Comparison of ENCODE assay signal across 18 cellular contexts in the genomic region with DNA sequence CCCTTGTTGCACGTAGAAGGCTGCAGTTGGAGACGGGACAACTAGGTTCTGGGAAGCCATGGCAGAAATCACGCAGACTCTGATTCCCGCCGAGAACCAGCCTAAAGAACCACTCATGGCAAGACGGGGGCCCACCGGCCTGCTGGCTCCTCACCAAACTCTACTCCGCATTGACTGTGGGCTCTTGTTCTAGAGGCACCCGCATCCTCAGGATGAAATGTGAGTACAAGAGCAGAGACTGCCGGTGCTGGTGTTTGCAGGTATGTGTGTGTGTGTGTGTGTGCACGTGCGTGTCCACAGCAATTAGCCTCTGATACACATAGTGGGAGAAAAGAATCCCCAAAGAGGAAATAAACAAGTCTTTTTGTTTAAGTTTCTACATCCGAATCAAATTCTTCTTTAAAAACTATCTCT. TPM values are rescaled to one million over a fixed set of nuclear protein-coding genes. Genes with fewer than 3 reads are reported as not detected.
DNase-seq lines count a peak whose midpoint lies in the region; ATAC-seq and TF ChIP-seq lines count a peak whose summit lies in the region.
"Had no signal": no experiment of that assay in that cellular context is flagged by ENCODE, and none has a peak within 500 bp of the region (broad histone marks: within the 10 kb centered on the region; RNA-seq: fewer than 3 reads in every experiment).

No MANE protein-coding gene starts in this region.

- peaks cover 9 to 19% (median 14%) of the 10 kb centered on the region in 4 donors for H3K4me1 Mint-ChIP-seq in naive thymus-derived CD8-positive, alpha-beta T cell

- H3K9ac ChIP-seq in SK-N-MC (ENCODE audit: insufficient read length) = no peak overlapping the region
- H3K9ac ChIP-seq in mesendoderm (ENCODE audit: low read length) = no peak overlapping the region

- H3K79me2 ChIP-seq in mesendoderm (ENCODE audit: control insufficient read depth, insufficient read depth, low read length) = no peaks in the 10 kb centered on the region

- DNase-seq in Right ventricle myocardium inferior (ENCODE audit: missing footprints) = peak; percentile 62
- no peak for DNase-seq in left ventricle myocardium inferior
- no peak for DNase-seq in SK-N-MC (ENCODE audit: low read depth, low spot score)
- DNase-seq in mesendoderm = peak; percentile 40
- DNase-seq in naive thymus-derived CD8-positive, alpha-beta T cell = no peak
- DNase-seq: C1 segment of cervical spinal cord; CD8-positive, alpha-beta memory T cell; GDM1; KG1; NCI-H187 treated with DMSO at 0.1 percent for 48 hours; NCI-H2171; NCI-H526; OCI-M1; SHP77; T-helper 1 cell had no signal

- no peak overlapping the region for H2BK15ac ChIP-seq in mesendoderm (replicated peaks; ENCODE audit: low read depth)

- H4K8ac ChIP-seq in mesendoderm (ENCODE audit: low read depth, low read length) = no peak overlapping the region

- no peak overlapping the region for H3K18ac ChIP-seq in mesendoderm (ENCODE audit: low read length)

- H3K27ac ChIP-seq in left ventricle myocardium inferior (replicated peaks) (no peak overlapping the region), SK-N-MC (peak overlapping the region; percentile 48; the same call in 1 of the 2 replicates), mesendoderm (ENCODE audit: low read depth, low read length) (no peak overlapping the region)

- no peak for ATAC-seq in Right ventricle myocardium inferior
- no peak for ATAC-seq in naive thymus-derived CD8-positive, alpha-beta T cell
- no peak for ATAC-seq in GM18858 (IDR thresholded peaks at IDR 0.05; ENCODE audit: unreplicated experiment)
- ATAC-seq in HG02870 (IDR thresholded peaks at IDR 0.05; ENCODE audit: unreplicated experiment) = no peak
- ATAC-seq: SK-N-SH treated with all-trans-retinoic acid at 6 μM for 48 hours had no signal

- H3K4me3 Mint-ChIP-seq in naive thymus-derived CD8-positive, alpha-beta T cell = no peak overlapping the region
- H3K4me3 Mint-ChIP-seq: CD8-positive, alpha-beta memory T cell had no signal

- H3K36me3 ChIP-seq in left ventricle myocardium inferior = no peaks in the 10 kb centered on the region
- no peaks in the 10 kb centered on the region for H3K36me3 ChIP-seq in SK-N-MC (ENCODE audit: insufficient read depth, low read length)
- no peaks in the 10 kb centered on the region for H3K36me3 ChIP-seq in mesendoderm (ENCODE audit: control insufficient read depth, insufficient read depth, low read length)

- H3K79me1 ChIP-seq in mesendoderm (ENCODE audit: low read length) = no peaks in the 10 kb centered on the region

- no peak overlapping the region for H2AK5ac ChIP-seq in mesendoderm (ENCODE audit: low read length)

- H3K9me3 ChIP-seq in left ventricle myocardium inferior (replicated peaks) (no peaks in the 10 kb centered on the region), SK-N-MC (ENCODE audit: low read depth, low read length) (no peaks in the 10 kb centered on the region)

- H3K4me1 ChIP-seq in left ventricle myocardium inferior (peaks cover 13% of the 10 kb centered on the region), mesendoderm (ENCODE audit: control insufficient read depth, low read depth, low read length) (peaks cover 5% of the 10 kb centered on the region)

- peaks cover 100% of the 10 kb centered on the region for H3K27me3 ChIP-seq in left ventricle myocardium inferior (ENCODE audit: low read depth)
- H3K27me3 ChIP-seq in mesendoderm (ENCODE audit: insufficient read depth, low read length, poor library complexity) = peaks cover 42% of the 10 kb centered on the region

- no peak overlapping the region for H3K56ac ChIP-seq in mesendoderm (ENCODE audit: low read length)

- H3K4ac ChIP-seq in mesendoderm (ENCODE audit: low read depth, low read length) = no peak overlapping the region

- H4K5ac ChIP-seq in mesendoderm (ENCODE audit: low read length) = no peak overlapping the region

- H3K36me3 Mint-ChIP-seq in naive thymus-derived CD8-positive, alpha-beta T cell = peaks cover 0 to 8% (median 6%) of the 10 kb centered on the region in 3 donors
- H3K36me3 Mint-ChIP-seq: CD8-positive, alpha-beta memory T cell had no signal

- POLR2A ChIA-PET in naive thymus-derived CD8-positive, alpha-beta T cell (lab: Charles Lee) = no interaction called here

- intact Hi-C loops in Right ventricle myocardium inferior (cut with DNase I) (no loop called here), left ventricle myocardium inferior (cut with micrococcal nuclease) (no loop called here)

- no peaks in the 10 kb centered on the region for H3K9me3 Mint-ChIP-seq in naive thymus-derived CD8-positive, alpha-beta T cell

- no peak for TF ChIP-seq CTCF in left ventricle myocardium inferior (IDR thresholded peaks at IDR 0.05; ENCODE audit: borderline replicate concordance)

- H3K4me3 ChIP-seq in left ventricle myocardium inferior (no peak overlapping the region), SK-N-MC (peak overlapping the region; percentile 12; the same call in 1 of the 2 replicates), mesendoderm (ENCODE audit: low read length) (no peak overlapping the region)

- H3K27ac Mint-ChIP-seq in naive thymus-derived CD8-positive, alpha-beta T cell = peak overlapping the region in 1 of 10 donors; percentile 26
- H3K27ac Mint-ChIP-seq: CD8-positive, alpha-beta memory T cell had no signal

- no peak overlapping the region for H2BK5ac ChIP-seq in mesendoderm (ENCODE audit: low read length)

- H3K23ac ChIP-seq in mesendoderm (ENCODE audit: low read length) = no peak overlapping the region

- H3K27me3 Mint-ChIP-seq in naive thymus-derived CD8-positive, alpha-beta T cell = peaks cover 46 to 92% (median 80%) of the 10 kb centered on the region in 5 donors

- WGBS in mesendoderm (ENCODE audit: extremely low coverage, insufficient coverage, low lambda C conversion rate) = no CpG with 5 or more reads among the region's 13 CpGs

- H3K4me2 ChIP-seq in mesendoderm (ENCODE audit: low read length) = no peak overlapping the region

- no peak overlapping the region for H2BK120ac ChIP-seq in mesendoderm (ENCODE audit: low read depth, low read length)

RNA-seq across cellular contexts. Expression of gene NR2E1, which starts 42.3 kb away (rescaled TPM):
- total RNA-seq in Right ventricle myocardium inferior (not detected), left ventricle myocardium inferior (not detected)
- polyA plus RNA-seq in mesendoderm (2013, experiment 1 of 2) = not detected
- polyA plus RNA-seq in mesendoderm (2013, experiment 2 of 2) = not detected
- not detected for total RNA-seq in naive thymus-derived CD8-positive, alpha-beta T cell
- not detected for polyA plus RNA-seq in naive thymus-derived CD8-positive, alpha-beta T cell
- total RNA-seq: CD8-positive, alpha-beta memory T cell had no signal
- polyA plus RNA-seq: CD8-positive, alpha-beta memory T cell had no signal

RNA-seq across cellular contexts. Expression of gene OSTM1, which starts 49.0 kb away (rescaled TPM):
- total RNA-seq in Right ventricle myocardium inferior (34.8 TPM), left ventricle myocardium inferior (40.7 TPM)
- polyA plus RNA-seq in mesendoderm (2013, experiment 1 of 2) = 9.2 TPM
- 9.2 TPM for polyA plus RNA-seq in mesendoderm (2013, experiment 2 of 2)
- 10 to 100 TPM; 40.8 to 42.9 TPM for total RNA-seq in naive thymus-derived CD8-positive, alpha-beta T cell
- 10 to 100 TPM; 34.1 to 49.6 (median 40.3) TPM for polyA plus RNA-seq in naive thymus-derived CD8-positive, alpha-beta T cell

Comparison
In these comparisons a context has a peak if more than half of its experiments do, and no peak if none do; other contexts are left out.
1. DNase-seq: peak in Right ventricle myocardium inferior (single experiment) and mesendoderm (single experiment); none in left ventricle myocardium inferior (single experiment), SK-N-MC (single experiment) and naive thymus-derived CD8-positive, alpha-beta T cell (0 of 10).